In genomic region chr17:78115803-78116202, GRCh38 we compare ENCODE assay signal across 10 cellular contexts. TPM values are rescaled to one million over a fixed set of nuclear protein-coding genes. Genes with fewer than 3 reads are reported as not detected.
DNase-seq lines count a peak whose midpoint lies in the region; ATAC-seq, FAIRE-seq and TF ChIP-seq lines count a peak whose summit lies in the region.
"Not testable (repeated sequence)": the region's sequence is repeated elsewhere in the genome, so short reads cannot be mapped to it uniquely, and the experiment has no call there.
"Had no signal": no experiment of that assay in that cellular context is flagged by ENCODE, and none has a peak within 500 bp of the region (broad histone marks: within the 10 kb centered on the region; RNA-seq: fewer than 3 reads in every experiment).

No MANE protein-coding gene starts in this region.

- not testable (repeated sequence) for H3K9ac ChIP-seq in GM12878 (ENCODE audit: control insufficient read depth, insufficient read depth, low read length); HepG2 (ENCODE audit: insufficient read depth, low read depth, low read length)

- H3K36me3 ChIP-seq in GM12878 (ENCODE audit: control insufficient read depth in 2 of 2, insufficient read depth in 2 of 2, low read length in 1 of 2) (peaks cover 29 to 34% of the 10 kb centered on the region in 2 experiments), HepG2 (replicated peaks in 1 of 2; ENCODE audit: control insufficient read depth in 1 of 2, insufficient read depth in 2 of 2, low read length in 2 of 2) (peaks cover 16 to 47% of the 10 kb centered on the region in 2 experiments)

- H2AFZ ChIP-seq in GM12878 (ENCODE audit: control insufficient read depth, low read depth, low read length); HepG2 (ENCODE audit: low read length): not testable (repeated sequence)

- not testable (repeated sequence) for H3K27me3 ChIP-seq in GM12878 (replicated peaks in 1 of 2; ENCODE audit: control insufficient read depth in 2 of 2, insufficient read depth in 2 of 2, low read length in 1 of 2); HepG2 (ENCODE audit: control insufficient read depth in 1 of 2, insufficient read depth in 2 of 2, low read length in 2 of 2)

- peak overlapping the region; percentile 87 for H3K27ac ChIP-seq in VCaP
- H3K27ac ChIP-seq in GM12878 (ENCODE audit: control insufficient read depth, insufficient read depth); HepG2 (ENCODE audit: extremely low read length, insufficient read depth, low read length): not testable (repeated sequence)
- peak overlapping the region; percentile 100 for H3K27ac ChIP-seq in cingulate gyrus (ENCODE audit: low read depth, low read length)
- H3K27ac ChIP-seq in temporal lobe (ENCODE audit: low read depth, low read length) = peak overlapping the region; percentile 100

- H3K4me1 ChIP-seq in GM12878 (ENCODE audit: control insufficient read depth, insufficient read depth, low read length) = peaks cover 27% of the 10 kb centered on the region
- peaks cover 23% of the 10 kb centered on the region for H3K4me1 ChIP-seq in HepG2 (ENCODE audit: insufficient read depth, low read length)

- RAD21 ChIA-PET in GM12878 (lab: Charles Lee; ENCODE audit: unreplicated experiment) = interaction anchor here (0.6 to 1.4 kb wide), 7 partner anchors 9 to 204 kb away, joined by 3 to 5 read pairs (median 3); no protein-coding TSS in a partner anchor

- in situ Hi-C loops in GM12878 (cut with MboI); HepG2 (cut with HindIII; ENCODE audit: extremely low pct_ligation_motif_present, low pct_unique_long_range_greater_than_20kb): not testable (repeated sequence)

- TF ChIP-seq CTCF in VCaP (conservative IDR thresholded peaks at IDR 0.05); GM12878 (IDR thresholded peaks at IDR 0.05 in 2 of 3, conservative IDR thresholded peaks at IDR 0.05 in 1 of 3; ENCODE audit: control insufficient read depth in 2 of 3, extremely low read depth in 1 of 3, insufficient read depth in 1 of 3, low read depth in 3 of 3, low read length in 3 of 3); HepG2 (CRISPR knock-in tag; IDR thresholded peaks at IDR 0.05): not testable (repeated sequence)

- intact Hi-C loops in GM12878 (cut with micrococcal nuclease; ENCODE audit: unreplicated experiment); left ventricle myocardium superior (cut with micrococcal nuclease); HepG2 (cut with micrococcal nuclease; ENCODE audit: unreplicated experiment): not testable (repeated sequence)

- not testable (repeated sequence) for TF ChIP-seq RAD21 in GM12878 (IDR thresholded peaks at IDR 0.05; ENCODE audit: insufficient read depth, low read depth, low read length); HepG2 (CRISPR knock-in tag; IDR thresholded peaks at IDR 0.05)

- CTCF ChIA-PET in GM12878 (lab: Yijun Ruan, JAX) = interaction anchor here (1.6 kb wide), 2 partner anchors 20 to 60 kb away, joined by 5 to 10 read pairs; no protein-coding TSS in a partner anchor
- CTCF ChIA-PET in HepG2 (lab: Yijun Ruan, JAX; ENCODE audit: low intra/inter-chr PET ratio, low total read pairs) = not testable (repeated sequence)

- not testable (repeated sequence) for FAIRE-seq in GM12878 (lab: Jason Lieb, UNC); HepG2 (lab: Jason Lieb, UNC)

- TF ChIP-seq EP300 in GM12878 (IDR thresholded peaks at IDR 0.05; ENCODE audit: borderline replicate concordance in 1 of 2, control insufficient read depth in 1 of 2, low read depth in 2 of 2, low read length in 2 of 2); HepG2 (IDR thresholded peaks at IDR 0.05; ENCODE audit: low read depth in 2 of 2, low read length in 2 of 2); HepG2 (CRISPR knock-in tag; IDR thresholded peaks at IDR 0.05; ENCODE audit: borderline replicate concordance): not testable (repeated sequence)

- H3K4me3 ChIP-seq in GM12878; HepG2 (replicated peaks in 1 of 3; ENCODE audit: insufficient read depth in 1 of 3, low read depth in 2 of 3, low read length in 3 of 3): not testable (repeated sequence)

- SMC1A ChIA-PET in GM12878 (lab: Charles Lee; ENCODE audit: uncharacterized antibody, unreplicated experiment) = interaction anchor here (1.0 kb wide), 1 partner anchor 10 kb away, joined by 5 read pairs; no protein-coding TSS in a partner anchor

- not testable (repeated sequence) for ATAC-seq in GM12878, left ventricle myocardium superior, HepG2

- not testable (repeated sequence) for H3K4me2 ChIP-seq in GM12878 (ENCODE audit: control insufficient read depth, insufficient read depth); HepG2 (ENCODE audit: low read depth, low read length)

- WGBS in GM12878 (ENCODE audit: insufficient coverage, insufficient replicate concordance, low lambda C conversion rate, missing lambda C conversion rate) = 95% methylated on average over 13 of the region's 18 CpGs
- 97% methylated on average over 18 of the region's 18 CpGs for WGBS in HepG2 (ENCODE audit: low lambda C conversion rate)

- not testable (repeated sequence) for DNase-seq in GM12878 (ENCODE audit: low read depth, low spot score); HepG2 (ENCODE audit: low spot score)
- peak; percentile 25 for DNase-seq in left ventricle myocardium superior

- not testable (repeated sequence) for H3K9me3 ChIP-seq in GM12878 (replicated peaks; ENCODE audit: control insufficient read depth, insufficient read depth, low read length); HepG2 (ENCODE audit: low read length)

- POLR2A ChIA-PET in GM12878 (lab: Charles Lee) = interaction anchor here (0.7 kb wide), 1 partner anchor 10 kb away, joined by 3 read pairs; no protein-coding TSS in a partner anchor
- POLR2A ChIA-PET in HepG2 (lab: Yijun Ruan, JAX) = interaction anchor here (0.8 to 1.2 kb wide), 3 partner anchors 11 to 135 kb away, joined by 3 to 5 read pairs (median 4); no protein-coding TSS in a partner anchor

- H4K20me1 ChIP-seq in GM12878 (ENCODE audit: control insufficient read depth, insufficient read depth) = not testable (repeated sequence)
- H4K20me1 ChIP-seq in HepG2 (ENCODE audit: insufficient read depth, low read length) = peaks cover 16% of the 10 kb centered on the region; the same call in 1 of the 2 replicates

- not testable (repeated sequence) for BruUV-seq in GM12878 (replicated peaks; lab: Mats Ljungman, UMichigan); HepG2 (replicated peaks; lab: Mats Ljungman, UMichigan)

- H3K79me2 ChIP-seq in GM12878 (ENCODE audit: control insufficient read depth, insufficient read depth, low read length); HepG2 (ENCODE audit: insufficient read depth, low read length): not testable (repeated sequence)

- 0 out of 2 replicates have a peak, but pooled peaks have one; percentile 22 for TF ChIP-seq POLR2A in GM12878 (IDR thresholded peaks at IDR 0.05; ENCODE audit: low read depth, low read length)
- TF ChIP-seq POLR2A in HepG2 (IDR thresholded peaks at IDR 0.05; ENCODE audit: insufficient read depth in 1 of 2, low read depth in 2 of 2, low read length in 2 of 2) = not testable (repeated sequence)

RNA-seq across cellular contexts. Expression of gene TMC6, which starts 12.8 kb away (rescaled TPM):
- 479 and 553 TPM in 2 replicates for total RNA-seq in GM12878 (2013; cell fraction: nucleolus; rRNA removed)
- 104 and 117 TPM in 2 replicates for total RNA-seq in GM12878 (2014; rRNA removed)
- total RNA-seq in GM12878 (2014; rRNA removed; fragmentation: Illumina TruSeq; extraction: Trizol) = 34.2 and 39.1 TPM in 2 replicates
- 206 and 232 TPM in 2 replicates for total RNA-seq in GM12878 (2021)
- polyA plus RNA-seq in GM12878 (2011; ENCODE audit: low read depth) = 47.5 TPM
- 25.6 and 38.0 TPM in 2 replicates for polyA plus RNA-seq in GM12878 (2011; rRNA removed)
- 39.0 and 65.3 TPM in 2 replicates for polyA plus RNA-seq in GM12878 (2011; cell fraction: cytosol; rRNA removed)
- polyA plus RNA-seq in GM12878 (2011; cell fraction: nucleus; rRNA removed) = 658 and 780 TPM in 2 replicates
- 192 and 207 TPM in 2 replicates for polyA plus RNA-seq in GM12878 (2012)
- polyA plus RNA-seq in GM12878 (2014; fragmentation: Illumina TruSeq; extraction: Trizol) = 2.0 and 20.0 TPM in 2 replicates
- 10 to 100 TPM in 1 of 2 experiments, 1 to 10 TPM in 1; 1.9 to 11.5 TPM for polyA plus RNA-seq in GM12878 (2014; fragmentation: Nextera tagmentation; extraction: Ambion mirVana)
- polyA plus RNA-seq in GM12878 (2014; rRNA removed) = 136 and 153 TPM in 2 replicates
- 10 to 100 TPM; 82.0 to 94.4 TPM for polyA plus RNA-seq in GM12878 (2016; fragmentation: Nextera tagmentation; extraction: Ambion mirVana)
- 24.9 and 76.7 TPM in 2 replicates for polyA minus RNA-seq in GM12878 (2011; rRNA and poly(A)+ RNA removed)
- 38.3 and 48.8 TPM in 2 replicates for polyA minus RNA-seq in GM12878 (2011; cell fraction: cytosol; rRNA and poly(A)+ RNA removed)
- polyA minus RNA-seq in GM12878 (2011; cell fraction: nucleus; rRNA and poly(A)+ RNA removed) = 152 and 216 TPM in 2 replicates
- total RNA-seq in left ventricle myocardium superior = 69.2 TPM
- 20.4 and 48.4 TPM in 2 replicates for total RNA-seq in HepG2 (2016; rRNA removed; fragmentation: Illumina TruSeq; extraction: Trizol)
- total RNA-seq in HepG2 (2016; cell fraction: cytosol; rRNA removed; fragmentation: Illumina TruSeq; extraction: Trizol; ENCODE audit: low read depth) = 21.4 and 23.6 TPM in 2 replicates
- total RNA-seq in HepG2 (2016; cell fraction: insoluble cytoplasmic fraction; rRNA removed; fragmentation: Illumina TruSeq; extraction: Trizol) = 19.7 and 47.9 TPM in 2 replicates
- 29.0 and 34.4 TPM in 2 replicates for total RNA-seq in HepG2 (2016; cell fraction: membrane; rRNA removed; fragmentation: Illumina TruSeq; extraction: Trizol)
- total RNA-seq in HepG2 (2016; cell fraction: nucleus; rRNA removed; fragmentation: Illumina TruSeq; extraction: Trizol) = 47.2 and 55.0 TPM in 2 replicates
- 99.1 and 118 TPM in 2 replicates for polyA plus RNA-seq in HepG2 (2011; rRNA removed)
- polyA plus RNA-seq in HepG2 (2011; cell fraction: cytosol; rRNA removed) = 42.4 and 70.8 TPM in 2 replicates
- 648 and 982 TPM in 2 replicates for polyA plus RNA-seq in HepG2 (2011; cell fraction: nucleus; rRNA removed)
- polyA plus RNA-seq in HepG2 (2012) = 45.7 and 50.3 TPM in 2 replicates
- 8.9 and 10.6 TPM in 2 replicates for polyA plus RNA-seq in HepG2 (2016; cell fraction: cytosol; fragmentation: Illumina TruSeq; extraction: Trizol; ENCODE audit: low read depth)
- 16.1 and 17.9 TPM in 2 replicates for polyA plus RNA-seq in HepG2 (2016; cell fraction: insoluble cytoplasmic fraction; fragmentation: Illumina TruSeq; extraction: Trizol; ENCODE audit: low read depth)
- polyA plus RNA-seq in HepG2 (2016; cell fraction: membrane; fragmentation: Illumina TruSeq; extraction: Trizol; ENCODE audit: low read depth) = 18.2 and 19.0 TPM in 2 replicates
- polyA plus RNA-seq in HepG2 (2016; cell fraction: nucleus; fragmentation: Illumina TruSeq; extraction: Trizol; ENCODE audit: insufficient read depth, low read depth) = 126 and 147 TPM in 2 replicates
- polyA minus RNA-seq in HepG2 (2011; rRNA and poly(A)+ RNA removed; ENCODE audit: low replicate concordance) = 23.3 and 152 TPM in 2 replicates
- 48.9 and 63.1 TPM in 2 replicates for polyA minus RNA-seq in HepG2 (2011; cell fraction: cytosol; rRNA and poly(A)+ RNA removed)
- 92.6 and 109 TPM in 2 replicates for polyA minus RNA-seq in HepG2 (2011; cell fraction: nucleus; rRNA and poly(A)+ RNA removed)
- 2.0 TPM for total RNA-seq in temporal lobe

RNA-seq across cellular contexts. Expression of gene TMC8, which starts 14.8 kb away (rescaled TPM):
- total RNA-seq in GM12878 (2013; cell fraction: nucleolus; rRNA removed) = 310 and 316 TPM in 2 replicates
- 40.9 and 41.9 TPM in 2 replicates for total RNA-seq in GM12878 (2014; rRNA removed)
- 22.2 and 25.4 TPM in 2 replicates for total RNA-seq in GM12878 (2014; rRNA removed; fragmentation: Illumina TruSeq; extraction: Trizol)
- total RNA-seq in GM12878 (2021) = 120 and 128 TPM in 2 replicates
- 110 TPM for polyA plus RNA-seq in GM12878 (2011; ENCODE audit: low read depth)
- polyA plus RNA-seq in GM12878 (2011; rRNA removed) = 19.5 and 36.5 TPM in 2 replicates
- 62.8 and 67.7 TPM in 2 replicates for polyA plus RNA-seq in GM12878 (2011; cell fraction: cytosol; rRNA removed)
- polyA plus RNA-seq in GM12878 (2011; cell fraction: nucleus; rRNA removed) = 353 and 365 TPM in 2 replicates
- polyA plus RNA-seq in GM12878 (2012) = 116 and 163 TPM in 2 replicates
- polyA plus RNA-seq in GM12878 (2014; fragmentation: Illumina TruSeq; extraction: Trizol) = 16.7 and 45.9 TPM in 2 replicates
- 1 to 10 TPM; 2.7 to 8.4 TPM for polyA plus RNA-seq in GM12878 (2014; fragmentation: Nextera tagmentation; extraction: Ambion mirVana)
- polyA plus RNA-seq in GM12878 (2014; rRNA removed) = 118 and 129 TPM in 2 replicates
- polyA plus RNA-seq in GM12878 (2016; fragmentation: Nextera tagmentation; extraction: Ambion mirVana) = 10 to 100 TPM; 38.2 to 48.1 TPM
- 87.9 and 94.3 TPM in 2 replicates for polyA minus RNA-seq in GM12878 (2011; rRNA and poly(A)+ RNA removed)
- polyA minus RNA-seq in GM12878 (2011; cell fraction: cytosol; rRNA and poly(A)+ RNA removed) = 17.8 and 22.5 TPM in 2 replicates
- polyA minus RNA-seq in GM12878 (2011; cell fraction: nucleus; rRNA and poly(A)+ RNA removed) = 96.8 and 128 TPM in 2 replicates
- total RNA-seq in left ventricle myocardium superior = 1.5 TPM
- total RNA-seq in HepG2 (2016; rRNA removed; fragmentation: Illumina TruSeq; extraction: Trizol) = 0.08 and 0.53 TPM in 2 replicates
- 0.09 and 0.61 TPM in 2 replicates for total RNA-seq in HepG2 (2016; cell fraction: cytosol; rRNA removed; fragmentation: Illumina TruSeq; extraction: Trizol; ENCODE audit: low read depth)
- total RNA-seq in HepG2 (2016; cell fraction: insoluble cytoplasmic fraction; rRNA removed; fragmentation: Illumina TruSeq; extraction: Trizol) = 0.04 and 0.65 TPM in 2 replicates
- 0.83 TPM in 2 replicates for total RNA-seq in HepG2 (2016; cell fraction: membrane; rRNA removed; fragmentation: Illumina TruSeq; extraction: Trizol)
- 0.85 and 1.9 TPM in 2 replicates for total RNA-seq in HepG2 (2016; cell fraction: nucleus; rRNA removed; fragmentation: Illumina TruSeq; extraction: Trizol)
- 7.8 and 11.1 TPM in 2 replicates for polyA plus RNA-seq in HepG2 (2011; rRNA removed)
- 5.7 and 7.7 TPM in 2 replicates for polyA plus RNA-seq in HepG2 (2011; cell fraction: cytosol; rRNA removed)
- polyA plus RNA-seq in HepG2 (2011; cell fraction: nucleus; rRNA removed) = 35.7 and 61.8 TPM in 2 replicates
- polyA plus RNA-seq in HepG2 (2012) = 5.3 and 8.8 TPM in 2 replicates
- polyA plus RNA-seq in HepG2 (2016; cell fraction: cytosol; fragmentation: Illumina TruSeq; extraction: Trizol; ENCODE audit: low read depth) = 0.12 TPM in 1 of 2 replicates, not detected in the other
- polyA plus RNA-seq in HepG2 (2016; cell fraction: insoluble cytoplasmic fraction; fragmentation: Illumina TruSeq; extraction: Trizol; ENCODE audit: low read depth) = 0.13 and 0.74 TPM in 2 replicates
- polyA plus RNA-seq in HepG2 (2016; cell fraction: membrane; fragmentation: Illumina TruSeq; extraction: Trizol; ENCODE audit: low read depth) = 0.10 and 0.13 TPM in 2 replicates
- polyA plus RNA-seq in HepG2 (2016; cell fraction: nucleus; fragmentation: Illumina TruSeq; extraction: Trizol; ENCODE audit: insufficient read depth, low read depth) = 0.76 and 1.7 TPM in 2 replicates
- polyA minus RNA-seq in HepG2 (2011; rRNA and poly(A)+ RNA removed; ENCODE audit: low replicate concordance) = 0.51 and 13.2 TPM in 2 replicates
- 4.5 and 4.8 TPM in 2 replicates for polyA minus RNA-seq in HepG2 (2011; cell fraction: cytosol; rRNA and poly(A)+ RNA removed)
- polyA minus RNA-seq in HepG2 (2011; cell fraction: nucleus; rRNA and poly(A)+ RNA removed) = 12.2 and 14.3 TPM in 2 replicates
- 0.49 TPM for total RNA-seq in temporal lobe

RNA-seq across cellular contexts. Expression of gene C17orf99, which starts 30.4 kb away (rescaled TPM):
- 3.6 and 5.5 TPM in 2 replicates for total RNA-seq in GM12878 (2013; cell fraction: nucleolus; rRNA removed)
- total RNA-seq in GM12878 (2014; rRNA removed) = 2.1 and 5.9 TPM in 2 replicates
- 1.6 and 1.9 TPM in 2 replicates for total RNA-seq in GM12878 (2014; rRNA removed; fragmentation: Illumina TruSeq; extraction: Trizol)
- 3.1 and 4.4 TPM in 2 replicates for total RNA-seq in GM12878 (2021)
- polyA plus RNA-seq in GM12878 (2011; ENCODE audit: low read depth) = 1.5 TPM
- 2.2 and 3.5 TPM in 2 replicates for polyA plus RNA-seq in GM12878 (2011; rRNA removed)
- 4.1 and 4.5 TPM in 2 replicates for polyA plus RNA-seq in GM12878 (2011; cell fraction: cytosol; rRNA removed)
- polyA plus RNA-seq in GM12878 (2011; cell fraction: nucleus; rRNA removed) = 5.0 and 11.8 TPM in 2 replicates
- 3.6 and 6.7 TPM in 2 replicates for polyA plus RNA-seq in GM12878 (2012)
- polyA plus RNA-seq in GM12878 (2014; fragmentation: Illumina TruSeq; extraction: Trizol) = 0.22 and 1.4 TPM in 2 replicates
- polyA plus RNA-seq in GM12878 (2014; fragmentation: Nextera tagmentation; extraction: Ambion mirVana) = under 1 TPM; 0.20 to 0.48 TPM
- polyA plus RNA-seq in GM12878 (2014; rRNA removed) = 4.8 and 5.6 TPM in 2 replicates
- 1 to 10 TPM; 3.0 to 4.5 TPM for polyA plus RNA-seq in GM12878 (2016; fragmentation: Nextera tagmentation; extraction: Ambion mirVana)
- 2.9 and 5.1 TPM in 2 replicates for polyA minus RNA-seq in GM12878 (2011; rRNA and poly(A)+ RNA removed)
- 2.7 TPM in 1 of 2 replicates, not detected in the other for polyA minus RNA-seq in GM12878 (2011; cell fraction: cytosol; rRNA and poly(A)+ RNA removed)
- polyA minus RNA-seq in GM12878 (2011; cell fraction: nucleus; rRNA and poly(A)+ RNA removed) = 0.36 and 4.7 TPM in 2 replicates
- not detected for total RNA-seq in left ventricle myocardium superior
- total RNA-seq in HepG2 (2016; rRNA removed; fragmentation: Illumina TruSeq; extraction: Trizol) = 0.22 and 1.7 TPM in 2 replicates
- total RNA-seq in HepG2 (2016; cell fraction: cytosol; rRNA removed; fragmentation: Illumina TruSeq; extraction: Trizol; ENCODE audit: low read depth) = 0.51 and 0.88 TPM in 2 replicates
- 0.84 and 0.86 TPM in 2 replicates for total RNA-seq in HepG2 (2016; cell fraction: insoluble cytoplasmic fraction; rRNA removed; fragmentation: Illumina TruSeq; extraction: Trizol)
- 1.1 and 1.2 TPM in 2 replicates for total RNA-seq in HepG2 (2016; cell fraction: membrane; rRNA removed; fragmentation: Illumina TruSeq; extraction: Trizol)
- 0.38 and 2.4 TPM in 2 replicates for total RNA-seq in HepG2 (2016; cell fraction: nucleus; rRNA removed; fragmentation: Illumina TruSeq; extraction: Trizol)
- polyA plus RNA-seq in HepG2 (2011; rRNA removed) = 1.9 and 2.8 TPM in 2 replicates
- 1.1 and 1.8 TPM in 2 replicates for polyA plus RNA-seq in HepG2 (2011; cell fraction: cytosol; rRNA removed)
- 5.8 and 10.0 TPM in 2 replicates for polyA plus RNA-seq in HepG2 (2011; cell fraction: nucleus; rRNA removed)
- 1.5 and 2.2 TPM in 2 replicates for polyA plus RNA-seq in HepG2 (2012)
- polyA plus RNA-seq in HepG2 (2016; cell fraction: cytosol; fragmentation: Illumina TruSeq; extraction: Trizol; ENCODE audit: low read depth) = 0.23 and 0.46 TPM in 2 replicates
- 0.60 TPM in 1 of 2 replicates, not detected in the other for polyA plus RNA-seq in HepG2 (2016; cell fraction: insoluble cytoplasmic fraction; fragmentation: Illumina TruSeq; extraction: Trizol; ENCODE audit: low read depth)
- polyA plus RNA-seq in HepG2 (2016; cell fraction: membrane; fragmentation: Illumina TruSeq; extraction: Trizol; ENCODE audit: low read depth) = 0.59 and 1.1 TPM in 2 replicates
- polyA plus RNA-seq in HepG2 (2016; cell fraction: nucleus; fragmentation: Illumina TruSeq; extraction: Trizol; ENCODE audit: insufficient read depth, low read depth) = 2.4 and 2.9 TPM in 2 replicates
- 0.72 TPM in 1 of 2 replicates, not detected in the other for polyA minus RNA-seq in HepG2 (2011; rRNA and poly(A)+ RNA removed; ENCODE audit: low replicate concordance)
- polyA minus RNA-seq in HepG2 (2011; cell fraction: cytosol; rRNA and poly(A)+ RNA removed) = not detected in 2 replicates
- 1.5 and 3.1 TPM in 2 replicates for polyA minus RNA-seq in HepG2 (2011; cell fraction: nucleus; rRNA and poly(A)+ RNA removed)
- total RNA-seq in temporal lobe = not detected
- total RNA-seq: CD4-positive, CD25-positive, alpha-beta regulatory T cell; CD8-positive, alpha-beta memory T cell; G401; H1 had no signal
- polyA plus RNA-seq: CD4-positive, CD25-positive, alpha-beta regulatory T cell; CD8-positive, alpha-beta memory T cell; H1 had no signal

RNA-seq across cellular contexts. Expression of gene SYNGR2, which starts 52.6 kb away (rescaled TPM):
- 161 and 167 TPM in 2 replicates for total RNA-seq in GM12878 (2013; cell fraction: nucleolus; rRNA removed)
- total RNA-seq in GM12878 (2014; rRNA removed) (189 and 212 TPM in 2 replicates), GM12878 (2014; rRNA removed; fragmentation: Illumina TruSeq; extraction: Trizol) (112 and 126 TPM in 2 replicates), GM12878 (2021) (291 and 310 TPM in 2 replicates), left ventricle myocardium superior (120 TPM), HepG2 (2016; rRNA removed; fragmentation: Illumina TruSeq; extraction: Trizol) (28.7 and 46.7 TPM in 2 replicates), temporal lobe (3.0 TPM)
- polyA plus RNA-seq in GM12878 (2011; ENCODE audit: low read depth) = 105 TPM
- polyA plus RNA-seq in GM12878 (2011; rRNA removed) (134 and 329 TPM in 2 replicates), GM12878 (2014; fragmentation: Illumina TruSeq; extraction: Trizol) (69.3 and 212 TPM in 2 replicates), GM12878 (2014; fragmentation: Nextera tagmentation; extraction: Ambion mirVana) (10 to 100 TPM in 1 of 2 experiments, 1 to 10 TPM in 1; 4.4 to 28.8 TPM), GM12878 (2014; rRNA removed) (310 and 312 TPM in 2 replicates), GM12878 (2016; fragmentation: Nextera tagmentation; extraction: Ambion mirVana) (100 to 1,000 TPM; 491 to 529 TPM), HepG2 (2011; rRNA removed) (170 and 192 TPM in 2 replicates)
- polyA plus RNA-seq in GM12878 (2011; cell fraction: cytosol; rRNA removed) = 630 and 860 TPM in 2 replicates
- 304 and 332 TPM in 2 replicates for polyA plus RNA-seq in GM12878 (2011; cell fraction: nucleus; rRNA removed)
- 386 and 393 TPM in 2 replicates for polyA plus RNA-seq in GM12878 (2012)
- 329 and 477 TPM in 2 replicates for polyA minus RNA-seq in GM12878 (2011; rRNA and poly(A)+ RNA removed)
- polyA minus RNA-seq in GM12878 (2011; cell fraction: cytosol; rRNA and poly(A)+ RNA removed) = 131 and 150 TPM in 2 replicates
- polyA minus RNA-seq in GM12878 (2011; cell fraction: nucleus; rRNA and poly(A)+ RNA removed) = 60.8 and 82.3 TPM in 2 replicates
- 15.8 and 18.7 TPM in 2 replicates for total RNA-seq in HepG2 (2016; cell fraction: cytosol; rRNA removed; fragmentation: Illumina TruSeq; extraction: Trizol; ENCODE audit: low read depth)
- 21.7 and 51.0 TPM in 2 replicates for total RNA-seq in HepG2 (2016; cell fraction: insoluble cytoplasmic fraction; rRNA removed; fragmentation: Illumina TruSeq; extraction: Trizol)
- 31.9 and 34.8 TPM in 2 replicates for total RNA-seq in HepG2 (2016; cell fraction: membrane; rRNA removed; fragmentation: Illumina TruSeq; extraction: Trizol)
- total RNA-seq in HepG2 (2016; cell fraction: nucleus; rRNA removed; fragmentation: Illumina TruSeq; extraction: Trizol) = 43.0 and 51.6 TPM in 2 replicates
- 200 and 244 TPM in 2 replicates for polyA plus RNA-seq in HepG2 (2011; cell fraction: cytosol; rRNA removed)
- 116 and 129 TPM in 2 replicates for polyA plus RNA-seq in HepG2 (2011; cell fraction: nucleus; rRNA removed)
- polyA plus RNA-seq in HepG2 (2012) = 52.7 and 59.2 TPM in 2 replicates
- polyA plus RNA-seq in HepG2 (2016; cell fraction: cytosol; fragmentation: Illumina TruSeq; extraction: Trizol; ENCODE audit: low read depth) = 35.1 and 40.6 TPM in 2 replicates
- 52.5 and 60.0 TPM in 2 replicates for polyA plus RNA-seq in HepG2 (2016; cell fraction: insoluble cytoplasmic fraction; fragmentation: Illumina TruSeq; extraction: Trizol; ENCODE audit: low read depth)
- 62.1 and 68.8 TPM in 2 replicates for polyA plus RNA-seq in HepG2 (2016; cell fraction: membrane; fragmentation: Illumina TruSeq; extraction: Trizol; ENCODE audit: low read depth)
- polyA plus RNA-seq in HepG2 (2016; cell fraction: nucleus; fragmentation: Illumina TruSeq; extraction: Trizol; ENCODE audit: insufficient read depth, low read depth) = 160 and 166 TPM in 2 replicates
- 231 and 401 TPM in 2 replicates for polyA minus RNA-seq in HepG2 (2011; rRNA and poly(A)+ RNA removed; ENCODE audit: low replicate concordance)
- polyA minus RNA-seq in HepG2 (2011; cell fraction: cytosol; rRNA and poly(A)+ RNA removed) = 73.3 and 75.3 TPM in 2 replicates
- polyA minus RNA-seq in HepG2 (2011; cell fraction: nucleus; rRNA and poly(A)+ RNA removed) = 23.0 and 28.7 TPM in 2 replicates
